ENCODE assay signal across 1 cellular context in genomic region chr5:172782169-172783039, GRCh38.
A peak's percentile ranks its signal among the peaks of the same experiment; 100 is the strongest.
TF ChIP-seq lines count a peak whose summit lies in the region.

No MANE protein-coding gene starts in this region.

TF ChIP-seq in HepG2, 621 proteins besides CTCF, POLR2A, EP300 and RAD21 (continued from another document):
- TF ChIP-seq, protein P1, sequence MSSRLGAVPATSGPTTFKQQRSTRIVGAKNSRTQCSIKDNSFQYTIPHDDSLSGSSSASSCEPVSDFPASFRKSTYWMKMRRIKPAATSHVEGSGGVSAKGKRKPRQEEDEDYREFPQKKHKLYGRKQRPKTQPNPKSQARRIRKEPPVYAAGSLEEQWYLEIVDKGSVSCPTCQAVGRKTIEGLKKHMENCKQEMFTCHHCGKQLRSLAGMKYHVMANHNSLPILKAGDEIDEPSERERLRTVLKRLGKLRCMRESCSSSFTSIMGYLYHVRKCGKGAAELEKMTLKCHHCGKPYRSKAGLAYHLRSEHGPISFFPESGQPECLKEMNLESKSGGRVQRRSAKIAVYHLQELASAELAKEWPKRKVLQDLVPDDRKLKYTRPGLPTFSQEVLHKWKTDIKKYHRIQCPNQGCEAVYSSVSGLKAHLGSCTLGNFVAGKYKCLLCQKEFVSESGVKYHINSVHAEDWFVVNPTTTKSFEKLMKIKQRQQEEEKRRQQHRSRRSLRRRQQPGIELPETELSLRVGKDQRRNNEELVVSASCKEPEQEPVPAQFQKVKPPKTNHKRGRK (CRISPR knock-in tag; IDR thresholded peaks at IDR 0.05) = no peak
- TF ChIP-seq RBFOX2 (IDR thresholded peaks at IDR 0.05; ENCODE audit: low read depth, low read length) (no peak), ARNTL (CRISPR knock-in tag; IDR thresholded peaks at IDR 0.05) (no peak), KLF13 (CRISPR knock-in tag; IDR thresholded peaks at IDR 0.05) (no peak), KAT2B (IDR thresholded peaks at IDR 0.05; ENCODE audit: borderline replicate concordance, low read depth, low read length) (no peak), ZNF720 (CRISPR knock-in tag; IDR thresholded peaks at IDR 0.05) (no peak), SETDB1 (CRISPR knock-in tag; IDR thresholded peaks at IDR 0.05; ENCODE audit: borderline replicate concordance) (no peak), NPAS2 (CRISPR knock-in tag; IDR thresholded peaks at IDR 0.05; ENCODE audit: borderline replicate concordance) (no peak), SIN3B (IDR thresholded peaks at IDR 0.05; ENCODE audit: low read length) (no peak), SMARCE1 (IDR thresholded peaks at IDR 0.05; ENCODE audit: borderline replicate concordance) (no peak), JUND (CRISPR knock-in tag; IDR thresholded peaks at IDR 0.05) (peak; percentile 92), WIZ (CRISPR knock-in tag; IDR thresholded peaks at IDR 0.05) (no peak), ZFP62 (CRISPR knock-in tag; IDR thresholded peaks at IDR 0.05) (no peak)
